ENCODE assay signal across 2 cellular contexts in the genomic region with DNA sequence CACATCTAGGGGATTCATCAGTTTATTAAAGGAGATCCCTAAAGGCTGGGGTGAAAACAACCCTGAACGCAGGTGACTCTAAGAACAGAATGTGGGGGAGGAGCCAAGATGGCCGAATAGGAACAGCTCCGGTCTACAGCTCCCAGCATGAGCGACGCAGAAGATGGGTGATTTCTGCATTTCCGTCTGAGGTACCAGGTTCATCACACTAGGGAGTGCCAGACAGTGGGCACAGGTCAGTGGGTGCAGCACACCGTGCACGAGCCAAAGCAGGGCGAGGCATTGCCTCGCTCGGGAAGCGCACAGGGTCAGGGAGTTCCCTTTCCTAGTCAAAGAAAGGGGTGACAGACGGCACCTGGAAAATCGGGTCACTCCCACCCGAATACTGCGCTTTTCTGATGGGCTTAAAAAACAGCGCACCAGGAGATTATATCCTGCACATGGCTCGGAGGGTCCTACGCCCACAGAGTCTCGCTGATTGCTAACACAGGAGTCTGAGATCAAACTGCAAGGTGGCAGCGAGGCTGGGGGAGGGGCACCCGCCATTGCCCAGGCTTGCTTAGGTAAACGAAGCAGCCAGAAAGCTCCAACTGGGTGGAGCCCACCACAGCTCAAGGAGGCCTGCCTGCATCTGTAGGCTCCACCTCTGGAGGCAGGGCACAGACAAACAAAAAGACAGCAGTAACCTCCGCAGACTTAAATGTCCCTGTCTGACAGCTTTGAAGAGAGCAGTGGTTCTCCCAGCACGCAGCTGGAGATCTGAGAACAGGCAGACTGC. TPM values are rescaled to one million over a fixed set of nuclear protein-coding genes. Genes with fewer than 3 reads are reported as not detected.
"Had no signal": no experiment of that assay in that cellular context is flagged by ENCODE, and none has a peak within 500 bp of the region (broad histone marks: within the 10 kb centered on the region; RNA-seq: fewer than 3 reads in every experiment).

No MANE protein-coding gene starts in this region.

RNA-seq across cellular contexts. Expression of a gene that starts 12.8 kb away (rescaled TPM):
- total RNA-seq: IMR-90, Right ventricle myocardium inferior had no signal
- polyA plus RNA-seq: IMR-90 had no signal

RNA-seq across cellular contexts. Expression of a gene that starts 44.1 kb away (rescaled TPM):
- total RNA-seq: IMR-90 had no signal
- polyA plus RNA-seq: IMR-90 had no signal
